ENCODE assay signal across 19 cellular contexts in genomic region chr9:36462245-36462644, GRCh38.
DNase-seq lines count a peak whose midpoint lies in the region; ATAC-seq and TF ChIP-seq lines count a peak whose summit lies in the region.
"Had no signal": no experiment of that assay in that cellular context is flagged by ENCODE, and none has a peak within 500 bp of the region (broad histone marks: within the 10 kb centered on the region; RNA-seq: fewer than 3 reads in every experiment).

No MANE protein-coding gene starts in this region.

- no peaks in the 10 kb centered on the region for H3K9me3 Mint-ChIP-seq in naive thymus-derived CD8-positive, alpha-beta T cell

- H3K4me3 Mint-ChIP-seq in naive thymus-derived CD8-positive, alpha-beta T cell, result no peak overlapping the region

- H3K27me3 ChIP-seq in cardiac muscle cell, result no peaks in the 10 kb centered on the region
- H3K27me3 ChIP-seq in thyroid gland, result no peaks in the 10 kb centered on the region
- no peaks in the 10 kb centered on the region for H3K27me3 ChIP-seq in testis
- H3K27me3 ChIP-seq: BLaER1 treated with 17β-estradiol and CSF1 and Interleukin-3, amounts not matched to agents 10 nM and 100 nM; SJCRH30 had no signal

- H3K27me3 Mint-ChIP-seq in naive thymus-derived CD8-positive, alpha-beta T cell, result no peaks in the 10 kb centered on the region

- H3K9me3 ChIP-seq in cardiac muscle cell (ENCODE audit: low read depth) (no peaks in the 10 kb centered on the region), thyroid gland (no peaks in the 10 kb centered on the region), testis (no peaks in the 10 kb centered on the region)
- H3K9me3 ChIP-seq: SJCRH30 had no signal

- TF ChIP-seq POLR2A in thyroid gland (IDR thresholded peaks at IDR 0.05) (no peak), testis (IDR thresholded peaks at IDR 0.05) (no peak)

- peaks cover 29 to 64% (median 61%) of the 10 kb centered on the region in 4 donors for H3K4me1 Mint-ChIP-seq in naive thymus-derived CD8-positive, alpha-beta T cell

- H3K27ac Mint-ChIP-seq in naive thymus-derived CD8-positive, alpha-beta T cell, result peak overlapping the region in 8 of 10 donors; percentile 6 to 97 (median 74)

- 89 to 94% methylated on average over 4 of the region's 4 CpGs for WGBS in thyroid gland, 2 donors
- WGBS in testis, 2 donors, result 68 to 78% methylated on average over 4 of the region's 4 CpGs

- POLR2A ChIA-PET in naive thymus-derived CD8-positive, alpha-beta T cell (lab: Charles Lee), result interaction anchor here (3.7 kb wide), 1 partner anchor 25 kb away, joined by 20 read pairs; no protein-coding TSS in a partner anchor

- intact Hi-C loops in cardiac septum (cut with DNase I) (no loop called here), thyroid gland (cut with DNase I) (no loop called here), testis (cut with DNase I; ENCODE audit: low total_unique reads) (no loop called here)

- H3K4me1 ChIP-seq in cardiac muscle cell (ENCODE audit: low read depth) (peaks cover 20% of the 10 kb centered on the region), thyroid gland (peaks cover 29 to 34% of the 10 kb centered on the region in 2 donors), testis (peaks cover 33% of the 10 kb centered on the region)
- H3K4me1 ChIP-seq: SJCRH30 had no signal

- H3K36me3 ChIP-seq in cardiac muscle cell, result no peaks in the 10 kb centered on the region
- no peaks in the 10 kb centered on the region for H3K36me3 ChIP-seq in thyroid gland
- H3K36me3 ChIP-seq in testis (ENCODE audit: low read depth, missing control alignments), result no peaks in the 10 kb centered on the region
- H3K36me3 ChIP-seq: SJCRH30 had no signal

- ATAC-seq in naive thymus-derived CD8-positive, alpha-beta T cell, result no peak
- no peak for ATAC-seq in GM18519 (IDR thresholded peaks at IDR 0.05; ENCODE audit: low FRiP score, unreplicated experiment)

- DNase-seq in cardiac muscle cell (ENCODE audit: low read depth in 1 of 2, low spot score in 1 of 2) (no peak), cardiac septum (ENCODE audit: low spot score) (no peak), thyroid gland (no peak), testis (no peak), SKM-1 treated with dmso at 0.1 percent for 144 hours (lab: John Stamatoyannopoulos, UW; ENCODE audit: unreplicated experiment) (no peak)
- no peak for DNase-seq in naive thymus-derived CD8-positive, alpha-beta T cell
- DNase-seq: COR-L47, HCEC 1CT, KBM-7, NCI-H1417 treated with DMSO at 0.1 percent for 48 hours, NCI-H2029, NCI-H2171, NCI-H446, OCI-M1, RPMI8226, SJCRH30 had no signal

- H3K36me3 Mint-ChIP-seq in naive thymus-derived CD8-positive, alpha-beta T cell, result peaks cover 0 to 6% (median 0%) of the 10 kb centered on the region in 3 donors

- H3K4me3 ChIP-seq in cardiac muscle cell (no peak overlapping the region), thyroid gland (replicated peaks in 1 of 3) (no peak overlapping the region), testis (no peak overlapping the region)
- H3K4me3 ChIP-seq: BLaER1 treated with 17β-estradiol and CSF1 and Interleukin-3, amounts not matched to agents 10 nM and 100 nM; SJCRH30 had no signal

- no peak for TF ChIP-seq CTCF in cardiac muscle cell (IDR thresholded peaks at IDR 0.05; ENCODE audit: low read depth, low read length)
- no peak for TF ChIP-seq CTCF in thyroid gland (IDR thresholded peaks at IDR 0.05)
- no peak for TF ChIP-seq CTCF in testis (IDR thresholded peaks at IDR 0.05)

- H3K27ac ChIP-seq in cardiac muscle cell, result peak overlapping the region; percentile 86
- peak overlapping the region; percentile 49 for H3K27ac ChIP-seq in cingulate gyrus (ENCODE audit: low read depth, low read length)
- peak overlapping the region in 2 of 3 donors; percentile 27 to 58 for H3K27ac ChIP-seq in thyroid gland
- H3K27ac ChIP-seq in testis, result peak overlapping the region in 1 of 2 donors; percentile 43
- H3K27ac ChIP-seq: BLaER1 treated with 17β-estradiol and CSF1 and Interleukin-3, amounts not matched to agents 10 nM and 100 nM; SJCRH30 had no signal
